18 cellular contexts compared by ENCODE assay signal in genomic region chr1:61220531-61220930, GRCh38.
DNase-seq lines count a peak whose midpoint lies in the region; ATAC-seq and TF ChIP-seq lines count a peak whose summit lies in the region.
"Had no signal": no experiment of that assay in that cellular context is flagged by ENCODE, and none has a peak within 500 bp of the region (broad histone marks: within the 10 kb centered on the region; RNA-seq: fewer than 3 reads in every experiment).

No MANE protein-coding gene starts in this region.

- no peak overlapping the region for H2AFZ ChIP-seq in PC-3 (ENCODE audit: low read length)

- H3K36me3 ChIP-seq in HEK293 (ENCODE audit: control insufficient read depth in 2 of 2, insufficient read depth in 1 of 2, low read length in 2 of 2): no peaks in the 10 kb centered on the region
- H3K36me3 ChIP-seq in PC-3 (ENCODE audit: low read depth, low read length): no peaks in the 10 kb centered on the region

- H3K4me2 ChIP-seq in PC-3 (ENCODE audit: low read length): no peak overlapping the region

- CTCF ChIA-PET in HEK293 (lab: Yijun Ruan, JAX) (no interaction called here), PC-3 (lab: Charles Lee) (no interaction called here)

- H3F3A ChIP-seq in PC-3 (ENCODE audit: low read length, unreplicated experiment): no peaks in the 10 kb centered on the region

- no peaks in the 10 kb centered on the region for H4K20me1 ChIP-seq in PC-3 (ENCODE audit: low read length)

- no peaks in the 10 kb centered on the region for H3K9me3 ChIP-seq in HEK293 (ENCODE audit: control insufficient read depth, insufficient read depth, low read depth, low read length)
- no peaks in the 10 kb centered on the region for H3K9me3 ChIP-seq in PC-3 (ENCODE audit: low read length)

- H3K79me2 ChIP-seq in PC-3 (ENCODE audit: low read length): no peaks in the 10 kb centered on the region

- TF ChIP-seq CTCF in HEK293 (tag by site-specific recombination; IDR thresholded peaks at IDR 0.05) (no peak), PC-3 (conservative IDR thresholded peaks at IDR 0.05; ENCODE audit: low read depth, low read length) (no peak)

- intact Hi-C loops in PC-3 (cut with micrococcal nuclease): loop anchor here (10.0 kb wide), 1 partner anchor 246 kb away; no protein-coding TSS in a partner anchor

- POLR2A ChIA-PET in HEK293 (lab: Yijun Ruan, JAX) (no interaction called here), PC-3 (lab: Charles Lee; ENCODE audit: unreplicated experiment) (no interaction called here)

- ATAC-seq in PC-3: no peak
- no peak for ATAC-seq in left lobe of liver
- ATAC-seq: HCT116 had no signal

- no peak overlapping the region for H3K27ac ChIP-seq in HEK293 (ENCODE audit: extremely low read depth, low read depth, low read length)
- no peak overlapping the region for H3K27ac ChIP-seq in PC-3 (ENCODE audit: low read length)
- H3K27ac ChIP-seq: C4-2B had no signal

- no peaks in the 10 kb centered on the region for H3K9me2 ChIP-seq in PC-3 (replicated peaks; ENCODE audit: low read length)

- peak; percentile 66 for DNase-seq in COR-L47 (lab: John Stamatoyannopoulos, UW)
- DNase-seq in PC-3: peak; percentile 24
- DNase-seq in fibroblast of peridontal ligament (ENCODE audit: extremely low read depth): peak; percentile 42
- DNase-seq in DMS53 (lab: John Stamatoyannopoulos, UW): no peak
- no peak for DNase-seq in left lobe of liver (ENCODE audit: low spot score)
- no peak for DNase-seq in T1000 (lab: John Stamatoyannopoulos, UW)
- no peak for DNase-seq in stimulated activated CD4-positive, alpha-beta T cell treated with anti-CD3 and anti-CD28 coated beads, Interleukin-2, amount 100 ng/mL, for 48 hours
- DNase-seq: DMS 273 treated with DMSO at 0.1 percent for 48 hours; MV-4-11; NCI-H146; NCI-H226; NCI-H526; NK-92 treated with Interleukin-12 subunit alpha and Interleukin-12 subunit beta, amount 100 ng/mL, for 24 hours; OCI-M1; RPMI8226 had no signal

- BruUV-seq in PC-3 (replicated peaks; lab: Mats Ljungman, UMichigan): no TSS peak

- H3K4me1 ChIP-seq in HEK293 (ENCODE audit: control insufficient read depth, insufficient read depth, low read length) (peaks cover 18% of the 10 kb centered on the region), PC-3 (ENCODE audit: insufficient read depth, low read length) (no peaks in the 10 kb centered on the region)

- H3K4me3 ChIP-seq in HEK293 (ENCODE audit: low read depth, low read length) (no peak overlapping the region), PC-3 (ENCODE audit: low read length) (no peak overlapping the region)

- H3K9ac ChIP-seq in PC-3 (ENCODE audit: low read length): no peak overlapping the region

- H3K27me3 ChIP-seq in PC-3 (ENCODE audit: low read length): no peaks in the 10 kb centered on the region

TF ChIP-seq in HEK293, 187 proteins besides CTCF, POLR2A, EP300 and RAD21:
- TF ChIP-seq ZBTB17 (tag by site-specific recombination; IDR thresholded peaks at IDR 0.05) (peak; percentile 30; the same call in 1 of the 2 replicates), PRDM6 (tag by site-specific recombination; IDR thresholded peaks at IDR 0.05) (peak; percentile 46; the same call in 1 of the 2 replicates), KLF9 (tag by site-specific recombination; IDR thresholded peaks at IDR 0.05; ENCODE audit: low read depth) (no peak), HOXA7 (CRISPR knock-in tag; IDR thresholded peaks at IDR 0.05; ENCODE audit: borderline replicate concordance) (no peak), ZNF707 (tag by site-specific recombination; IDR thresholded peaks at IDR 0.05) (no peak), ZNF747 (tag by site-specific recombination; IDR thresholded peaks at IDR 0.05) (no peak), ZNF548 (tag by site-specific recombination; IDR thresholded peaks at IDR 0.05) (no peak), ZBTB49 (tag by site-specific recombination; IDR thresholded peaks at IDR 0.05; ENCODE audit: low read depth) (no peak), SP7 (tag by site-specific recombination; IDR thresholded peaks at IDR 0.05) (peak; percentile 22; the same call in 1 of the 2 replicates)

Comparison
In these comparisons a context has a peak if more than half of its experiments do, and no peak if none do; other contexts are left out.
1. DNase-seq: peak in COR-L47 (single experiment), PC-3 (single experiment) and fibroblast of peridontal ligament (single experiment); none in DMS53 (single experiment), left lobe of liver (single experiment), T1000 (single experiment) and stimulated activated CD4-positive, alpha-beta T cell treated with anti-CD3 and anti-CD28 coated beads, Interleukin-2, amount 100 ng/mL, for 48 hours (0 of 2).